9 cellular contexts compared by ENCODE assay signal in the genomic region with DNA sequence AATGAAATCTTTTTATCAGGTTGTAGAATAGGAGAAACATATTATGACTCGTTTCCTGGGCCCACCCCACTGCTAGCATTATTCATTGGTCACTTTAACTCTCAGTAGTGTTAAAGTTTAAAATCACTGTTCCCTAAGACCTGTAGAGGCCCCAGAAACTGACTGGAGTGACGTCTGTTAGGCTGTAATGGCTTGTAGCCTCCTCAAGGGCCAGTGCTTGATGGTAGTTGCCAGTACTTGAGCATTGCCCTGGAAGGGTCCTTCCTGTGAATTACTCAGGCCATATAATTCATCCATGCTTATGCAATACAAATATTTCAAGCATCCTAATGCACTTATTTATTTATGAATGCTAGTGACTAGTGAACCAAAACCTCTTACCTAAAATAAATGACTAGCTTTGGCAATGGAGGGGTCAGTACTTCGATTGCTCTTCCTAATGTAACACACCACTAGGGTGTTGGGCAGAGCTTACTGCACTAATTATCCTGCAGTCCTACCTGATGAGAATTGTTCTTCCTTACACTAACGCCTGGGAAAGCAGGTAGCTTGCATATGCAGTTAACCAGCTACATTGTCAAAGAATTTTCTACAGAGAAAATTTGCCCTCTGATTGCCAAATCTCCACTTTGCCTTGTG. TPM values are rescaled to one million over a fixed set of nuclear protein-coding genes. Genes with fewer than 3 reads are reported as not detected.
DNase-seq lines count a peak whose midpoint lies in the region; ATAC-seq and TF ChIP-seq lines count a peak whose summit lies in the region.
"Had no signal": no experiment of that assay in that cellular context is flagged by ENCODE, and none has a peak within 500 bp of the region (broad histone marks: within the 10 kb centered on the region; RNA-seq: fewer than 3 reads in every experiment).

No MANE protein-coding gene starts in this region.

- H3K4me3 Mint-ChIP-seq in activated CD4-positive, alpha-beta memory T cell treated with anti-CD3 and anti-CD28 coated beads for 36 hours: peak overlapping the region; percentile 76

- H3K9me3 Mint-ChIP-seq in activated CD4-positive, alpha-beta memory T cell treated with anti-CD3 and anti-CD28 coated beads for 36 hours: no peaks in the 10 kb centered on the region

- POLR2A ChIA-PET in activated CD4-positive, alpha-beta memory T cell treated with anti-CD3 and anti-CD28 coated beads for 36 hours (lab: Charles Lee): interaction anchor here (0.6 to 3.7 kb wide), 13 partner anchors 8 to 299 kb away, joined by 3 to 47 read pairs (median 3); partner anchors contain the start of genes ARHGAP25 and FBXO48

- H3K4me3 ChIP-seq in BLaER1: no peak overlapping the region

- CTCF ChIA-PET in activated CD4-positive, alpha-beta memory T cell treated with anti-CD3 and anti-CD28 coated beads for 36 hours (lab: Charles Lee): interaction anchor here (0.9 to 8.0 kb wide), 16 partner anchors 10 to 302 kb away, joined by 3 to 161 read pairs (median 5); partner anchors contain the start of gene ARHGAP25

- H3K27ac ChIP-seq in BLaER1 (peak overlapping the region; percentile 85), layer of hippocampus (ENCODE audit: low read depth, low read length) (peak overlapping the region; percentile 30)

- no peaks in the 10 kb centered on the region for H3K27me3 ChIP-seq in BLaER1
- no peaks in the 10 kb centered on the region for H3K27me3 ChIP-seq in layer of hippocampus (ENCODE audit: control insufficient read depth, insufficient read depth, low read length)

- H3K36me3 ChIP-seq in BLaER1: peaks cover 8% of the 10 kb centered on the region

- no peak for DNase-seq in activated CD4-positive, alpha-beta memory T cell treated with anti-CD3 and anti-CD28 coated beads for 36 hours
- DNase-seq in GM10266 (ENCODE audit: extremely low spot score) (no peak), mucosa of gallbladder (ENCODE audit: low spot score) (no peak)
- DNase-seq: NCI-H524 treated with DMSO at 0.1 percent for 48 hours had no signal

- peak overlapping the region; percentile 98 for H3K27ac Mint-ChIP-seq in activated CD4-positive, alpha-beta memory T cell treated with anti-CD3 and anti-CD28 coated beads for 36 hours

- H3K4me1 Mint-ChIP-seq in activated CD4-positive, alpha-beta memory T cell treated with anti-CD3 and anti-CD28 coated beads for 36 hours (ENCODE audit: low read depth): peaks cover 96% of the 10 kb centered on the region

- no peaks in the 10 kb centered on the region for H3K9me3 ChIP-seq in BLaER1

- intact Hi-C loops in activated CD4-positive, alpha-beta memory T cell treated with anti-CD3 and anti-CD28 coated beads for 36 hours (cut with micrococcal nuclease): loop anchor here (1.0 to 5.0 kb wide), 9 partner anchors 15 to 379 kb away; partner anchors contain the start of genes APLF and FBXO48

- ATAC-seq in GM21528 (IDR thresholded peaks at IDR 0.05; ENCODE audit: low FRiP score, unreplicated experiment): peak; percentile 2
- ATAC-seq in HG03095 (IDR thresholded peaks at IDR 0.05; ENCODE audit: unreplicated experiment): no peak
- ATAC-seq in HG02870 (IDR thresholded peaks at IDR 0.05; ENCODE audit: unreplicated experiment): no peak

- H3K36me3 Mint-ChIP-seq in activated CD4-positive, alpha-beta memory T cell treated with anti-CD3 and anti-CD28 coated beads for 36 hours: peaks cover 8% of the 10 kb centered on the region

- peaks cover 99% of the 10 kb centered on the region for H3K4me1 ChIP-seq in BLaER1

- H3K9ac ChIP-seq in BLaER1: peak overlapping the region; percentile 60; the same call in 1 of the 2 replicates

- no peak for TF ChIP-seq CTCF in GM10266 (IDR thresholded peaks at IDR 0.05; ENCODE audit: control insufficient read depth, insufficient read depth, low read depth, missing control alignments)

- H4K20me1 ChIP-seq in BLaER1: no peaks in the 10 kb centered on the region; the same call in 1 of the 2 replicates

- no peaks in the 10 kb centered on the region for H3K27me3 Mint-ChIP-seq in activated CD4-positive, alpha-beta memory T cell treated with anti-CD3 and anti-CD28 coated beads for 36 hours

- H3K4me2 ChIP-seq in BLaER1: peak overlapping the region; percentile 94

RNA-seq across cellular contexts. Expression of gene ARHGAP25, which starts 31.2 kb away (rescaled TPM):
- total RNA-seq in activated CD4-positive, alpha-beta memory T cell treated with anti-CD3 and anti-CD28 coated beads for 36 hours: 10 to 100 TPM; 79.8 to 87.7 TPM
- 12.6 TPM for total RNA-seq in mucosa of gallbladder
